In the genomic region with DNA sequence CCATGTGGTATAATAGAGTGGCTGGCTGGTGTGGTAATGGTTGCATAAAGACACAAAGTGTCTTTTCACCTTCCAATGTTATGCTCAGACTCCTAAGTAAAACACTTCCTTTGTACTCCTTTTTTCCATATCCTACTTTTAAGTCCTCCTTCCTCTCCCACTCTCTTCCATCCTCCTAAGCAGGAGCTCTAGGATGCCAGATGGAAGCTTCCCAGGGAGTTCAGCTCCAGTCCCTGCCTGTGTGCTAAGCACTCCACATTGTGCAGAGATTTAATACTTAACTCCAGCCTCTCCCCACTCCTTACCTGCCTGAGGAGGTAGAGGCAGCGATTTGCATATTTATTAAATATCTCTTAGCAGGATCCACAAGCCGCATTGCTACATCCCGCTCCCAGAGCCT, we compare ENCODE assay signal across 19 cellular contexts.
"Had no signal": no experiment of that assay in that cellular context is flagged by ENCODE, and none has a peak within 500 bp of the region (broad histone marks: within the 10 kb centered on the region; RNA-seq: fewer than 3 reads in every experiment).

No MANE protein-coding gene starts in this region.

- H3K27ac ChIP-seq: lower lobe of right lung, ovary, psoas muscle, sigmoid colon, vagina had no signal

- H3K9me3 ChIP-seq: lower lobe of right lung, ovary, psoas muscle, sigmoid colon, vagina had no signal

- H3K27me3 ChIP-seq: ovary, vagina had no signal

- DNase-seq: cortex of kidney; effector CD4-positive, alpha-beta T cell; hypothalamus; immature natural killer cell; left ventricle myocardium superior; lower lobe of right lung; naive thymus-derived CD8-positive, alpha-beta T cell; nephron progenitor cell; occipital lobe; ovary; psoas muscle; right cardiac atrium; sigmoid colon; stimulated activated CD4-positive, alpha-beta T cell treated with anti-CD3 and anti-CD28 coated beads, Interleukin-2, amount 100 ng/mL, for 24 hours; stimulated activated CD4-positive, alpha-beta T cell treated with anti-CD3 and anti-CD28 coated beads, Interleukin-4, amount 100 ng/mL, for 4 hours; stimulated activated naive CD8-positive, alpha-beta T cell treated with anti-CD3 and anti-CD28 coated beads, Interleukin-15, Interleukin-2, amounts not matched to agents 100 U/mL and 50 U/mL, for 24 hours; substantia nigra; trophoblast cell had no signal

- H3K36me3 ChIP-seq: lower lobe of right lung, ovary, sigmoid colon, vagina had no signal

- H3K4me3 ChIP-seq: lower lobe of right lung, ovary, psoas muscle, sigmoid colon, vagina had no signal

- H3K4me1 ChIP-seq: lower lobe of right lung, psoas muscle, sigmoid colon, vagina had no signal
